In the genomic region with DNA sequence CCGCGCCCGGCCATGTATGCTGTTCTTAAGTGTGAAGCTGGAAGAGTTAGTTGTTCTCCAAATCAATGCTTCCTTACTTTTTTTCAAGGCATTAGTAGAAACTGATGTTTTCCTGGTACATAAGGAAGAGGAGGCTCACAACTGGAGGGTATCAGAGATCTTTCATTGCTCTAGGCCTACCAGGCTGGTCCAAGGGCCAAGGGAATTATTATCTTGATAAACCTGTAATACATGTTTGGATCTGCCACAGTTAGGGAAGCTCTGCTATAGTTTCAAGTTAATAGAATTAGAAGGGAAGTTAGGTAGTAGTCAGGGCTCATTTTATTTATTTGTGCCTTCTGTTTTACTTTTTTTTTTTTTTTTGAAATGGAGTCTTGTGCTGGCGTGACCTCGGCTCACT, we compare ENCODE assay signal across 5 cellular contexts. TPM values are rescaled to one million over a fixed set of nuclear protein-coding genes. Genes with fewer than 3 reads are reported as not detected.
"Had no signal": no experiment of that assay in that cellular context is flagged by ENCODE, and none has a peak within 500 bp of the region (broad histone marks: within the 10 kb centered on the region; RNA-seq: fewer than 3 reads in every experiment).

No MANE protein-coding gene starts in this region.

RNA-seq across cellular contexts. Expression of a gene that starts 19.8 kb away (rescaled TPM):
- total RNA-seq: IMR-90, K562 had no signal

RNA-seq across cellular contexts. Expression of a gene that starts 39.5 kb away (rescaled TPM):
- total RNA-seq: HepG2, HT-29, HT1080, IMR-90, K562 had no signal
